8 cellular contexts compared by ENCODE assay signal in the genomic region with DNA sequence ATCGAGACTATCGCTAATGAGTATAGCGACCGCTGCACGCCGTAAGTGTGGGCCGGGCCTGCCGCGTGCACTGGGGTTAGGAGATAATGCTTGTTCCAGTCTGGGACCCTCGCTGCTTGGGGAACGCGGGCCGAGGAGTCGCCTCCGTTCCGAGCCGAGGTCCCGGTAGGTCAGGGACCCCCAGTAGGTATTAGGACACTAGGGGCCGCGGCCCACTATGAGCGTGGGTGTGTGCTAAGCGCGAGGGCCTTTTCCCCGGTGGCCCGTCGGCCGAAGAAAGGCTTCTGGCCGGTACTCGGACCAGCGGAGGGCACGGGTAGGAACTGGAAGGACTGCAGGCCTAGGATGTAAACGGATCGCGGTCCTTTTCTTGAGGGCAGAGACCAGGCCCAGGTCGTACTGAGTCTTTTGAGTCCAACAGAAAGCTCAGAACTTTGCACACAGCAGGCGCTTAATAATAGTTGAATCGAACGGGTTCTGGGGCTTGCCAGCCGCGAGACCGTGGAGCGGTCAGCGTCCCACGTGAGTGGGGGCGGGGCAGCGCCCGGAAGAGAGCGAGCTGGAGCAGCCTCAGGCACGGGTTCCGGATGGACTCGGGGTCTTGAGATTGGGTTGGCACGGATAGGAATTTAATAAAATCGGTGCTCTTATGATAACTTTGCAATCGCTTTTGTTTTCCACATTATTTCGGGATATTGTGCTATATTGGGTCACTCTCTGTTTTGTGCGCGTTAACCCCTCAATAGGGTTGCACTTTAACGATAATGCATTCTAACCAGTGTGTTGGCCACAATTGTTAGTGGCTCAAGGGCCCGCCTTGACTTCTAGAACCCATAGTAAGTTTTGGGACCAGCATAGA. TPM values are rescaled to one million over a fixed set of nuclear protein-coding genes. Genes with fewer than 3 reads are reported as not detected.
DNase-seq lines count a peak whose midpoint lies in the region; ATAC-seq, FAIRE-seq and TF ChIP-seq lines count a peak whose summit lies in the region.

No MANE protein-coding gene starts in this region.

- H3K4me1 Mint-ChIP-seq in stimulated activated effector memory CD8-positive, alpha-beta T cell treated with anti-CD3 and anti-CD28 coated beads, Interleukin-12 subunit alpha, Interleukin-12 subunit beta, amount 100 ng/mL, for 72 hours = peaks cover 38% of the 10 kb centered on the region

- H3K27ac ChIP-seq in A549 (peak overlapping the region; percentile 95), esophagus (ENCODE audit: low read depth in 2 of 2, low read length in 1 of 2) (peak overlapping the region; percentile 99 to 100), muscle layer of colon (ENCODE audit: low read depth, low read length) (peak overlapping the region; percentile 87)

- H3K36me3 ChIP-seq in esophagus (ENCODE audit: control insufficient read depth in 2 of 2, insufficient read depth in 2 of 2, low read length in 1 of 2) = no peaks in the 10 kb centered on the region
- no peaks in the 10 kb centered on the region for H3K36me3 ChIP-seq in muscle layer of colon (ENCODE audit: insufficient read depth, low read length)

- TF ChIP-seq RAD21 in A549 (conservative IDR thresholded peaks at IDR 0.05 in 1 of 2, IDR thresholded peaks at IDR 0.05 in 1 of 2) = no peak

- H3K9me3 Mint-ChIP-seq in stimulated activated effector memory CD8-positive, alpha-beta T cell treated with anti-CD3 and anti-CD28 coated beads, Interleukin-12 subunit alpha, Interleukin-12 subunit beta, amount 100 ng/mL, for 72 hours = no peaks in the 10 kb centered on the region

- peak overlapping the region; percentile 92 for H3K4me3 Mint-ChIP-seq in stimulated activated effector memory CD8-positive, alpha-beta T cell treated with anti-CD3 and anti-CD28 coated beads, Interleukin-12 subunit alpha, Interleukin-12 subunit beta, amount 100 ng/mL, for 72 hours

- H3K4me1 ChIP-seq in A549 (peaks cover 61% of the 10 kb centered on the region), esophagus (ENCODE audit: control insufficient read depth in 2 of 2, insufficient read depth in 2 of 2, low read length in 1 of 2) (peaks cover 4 to 7% of the 10 kb centered on the region in 2 donors), muscle layer of colon (ENCODE audit: insufficient read depth, low read length) (peaks cover 33% of the 10 kb centered on the region)

- H3K4me2 ChIP-seq in A549 = peak overlapping the region; percentile 88

- H3K9me3 ChIP-seq in A549 = no peaks in the 10 kb centered on the region
- H3K9me3 ChIP-seq in esophagus (ENCODE audit: control insufficient read depth in 2 of 2, insufficient read depth in 1 of 2, low read depth in 1 of 2, low read length in 1 of 2) = no peaks in the 10 kb centered on the region
- no peaks in the 10 kb centered on the region for H3K9me3 ChIP-seq in muscle layer of colon (ENCODE audit: low read length)

- ATAC-seq in A549 (peak; percentile 71 to 78), GM18502 (IDR thresholded peaks at IDR 0.05; ENCODE audit: poor library complexity, unreplicated experiment) (peak; percentile 37), HG02938 (IDR thresholded peaks at IDR 0.05; ENCODE audit: unreplicated experiment) (peak; percentile 28)
- ATAC-seq in stimulated activated effector memory CD8-positive, alpha-beta T cell treated with anti-CD3 and anti-CD28 coated beads, Interleukin-12 subunit alpha, Interleukin-12 subunit beta, amount 100 ng/mL, for 72 hours = peak; percentile 49

- H3K36me3 Mint-ChIP-seq in stimulated activated effector memory CD8-positive, alpha-beta T cell treated with anti-CD3 and anti-CD28 coated beads, Interleukin-12 subunit alpha, Interleukin-12 subunit beta, amount 100 ng/mL, for 72 hours = peaks cover 52% of the 10 kb centered on the region

- TF ChIP-seq CTCF in A549 (IDR thresholded peaks at IDR 0.05) = no peak

- no peak; the same call in 1 of the 2 replicates for TF ChIP-seq POLR2A in A549 (IDR thresholded peaks at IDR 0.05; ENCODE audit: low read length)

- H3K4me3 ChIP-seq in A549 (peak overlapping the region; percentile 95), esophagus (ENCODE audit: low read depth in 1 of 2, low read length in 2 of 2) (peak overlapping the region; percentile 94 to 98), muscle layer of colon (ENCODE audit: low read depth in 1 of 2, low read length in 2 of 2) (peak overlapping the region; percentile 82 to 99)

- DNase-seq in A549 (ENCODE audit: low read depth in 1 of 2, low spot score in 1 of 2) (peak; percentile 52 to 65), NOMO-1 (lab: John Stamatoyannopoulos, UW; ENCODE audit: unreplicated experiment in 2 of 2) (peak; percentile 50 to 52), activated T-cell treated with anti-CD3 and anti-CD28 coated beads for 24 hours (ENCODE audit: low read depth) (peak; percentile 36)
- peak; percentile 47 to 83 for DNase-seq in stimulated activated effector memory CD8-positive, alpha-beta T cell treated with anti-CD3 and anti-CD28 coated beads, Interleukin-12 subunit alpha, Interleukin-12 subunit beta, amount 100 ng/mL, for 72 hours (ENCODE audit: low spot score in 2 of 2)

- H3K27ac Mint-ChIP-seq in stimulated activated effector memory CD8-positive, alpha-beta T cell treated with anti-CD3 and anti-CD28 coated beads, Interleukin-12 subunit alpha, Interleukin-12 subunit beta, amount 100 ng/mL, for 72 hours = peak overlapping the region; percentile 99

- POLR2A ChIA-PET in A549 (lab: Yijun Ruan, JAX) = interaction anchor here (0.6 to 3.1 kb wide), 17 partner anchors 9 to 186 kb away, joined by 3 to 39 read pairs (median 4); a partner anchor contains a TSS

- H3K27me3 ChIP-seq in esophagus (ENCODE audit: control insufficient read depth in 1 of 2, insufficient read depth in 2 of 2, low read length in 2 of 2) (no peaks in the 10 kb centered on the region), muscle layer of colon (ENCODE audit: control insufficient read depth in 1 of 2, insufficient read depth in 2 of 2, low read length in 2 of 2) (no peaks in the 10 kb centered on the region)

- no peak for TF ChIP-seq EP300 in A549 (IDR thresholded peaks at IDR 0.05)

- no peak for FAIRE-seq in A549 (lab: Jason Lieb, UNC)

- WGBS in A549 (ENCODE audit: missing lambda C conversion rate) = under 1% methylated on average over 45 of the region's 59 CpGs
- 1% methylated on average over 59 of the region's 59 CpGs for WGBS in esophagus, 2 donors

- H3K9ac ChIP-seq in muscle layer of colon (ENCODE audit: low read length) = peak overlapping the region; percentile 92

- CTCF ChIA-PET in A549 (lab: Yijun Ruan, JAX) = interaction anchor here (1.0 to 1.7 kb wide), 4 partner anchors 15 to 90 kb away, joined by 3 to 5 read pairs (median 4); no protein-coding TSS in a partner anchor

TF ChIP-seq in A549, 52 proteins besides CTCF, POLR2A, EP300 and RAD21 (continues in another document):
- TF ChIP-seq HEYL (CRISPR knock-in tag; IDR thresholded peaks at IDR 0.05) = no peak
- TF ChIP-seq NPAS2 (CRISPR knock-in tag; IDR thresholded peaks at IDR 0.05; ENCODE audit: borderline replicate concordance) = peak; percentile 70; the same call in 1 of the 2 replicates
- peak; percentile 65 for TF ChIP-seq BHLHE40 (IDR thresholded peaks at IDR 0.05; ENCODE audit: low read depth, low read length)
- TF ChIP-seq CHD2 (IDR thresholded peaks at IDR 0.05; ENCODE audit: low read length, partially characterized antibody) = peak; percentile 10
- peak; percentile 44; the same call in 1 of the 2 replicates for TF ChIP-seq PHF8 (IDR thresholded peaks at IDR 0.05; ENCODE audit: borderline replicate concordance, low read depth)
- 0 out of 2 replicates have a peak, but pooled peaks have one; percentile 28 for TF ChIP-seq KDM5A (IDR thresholded peaks at IDR 0.05)
- TF ChIP-seq, protein P1, sequence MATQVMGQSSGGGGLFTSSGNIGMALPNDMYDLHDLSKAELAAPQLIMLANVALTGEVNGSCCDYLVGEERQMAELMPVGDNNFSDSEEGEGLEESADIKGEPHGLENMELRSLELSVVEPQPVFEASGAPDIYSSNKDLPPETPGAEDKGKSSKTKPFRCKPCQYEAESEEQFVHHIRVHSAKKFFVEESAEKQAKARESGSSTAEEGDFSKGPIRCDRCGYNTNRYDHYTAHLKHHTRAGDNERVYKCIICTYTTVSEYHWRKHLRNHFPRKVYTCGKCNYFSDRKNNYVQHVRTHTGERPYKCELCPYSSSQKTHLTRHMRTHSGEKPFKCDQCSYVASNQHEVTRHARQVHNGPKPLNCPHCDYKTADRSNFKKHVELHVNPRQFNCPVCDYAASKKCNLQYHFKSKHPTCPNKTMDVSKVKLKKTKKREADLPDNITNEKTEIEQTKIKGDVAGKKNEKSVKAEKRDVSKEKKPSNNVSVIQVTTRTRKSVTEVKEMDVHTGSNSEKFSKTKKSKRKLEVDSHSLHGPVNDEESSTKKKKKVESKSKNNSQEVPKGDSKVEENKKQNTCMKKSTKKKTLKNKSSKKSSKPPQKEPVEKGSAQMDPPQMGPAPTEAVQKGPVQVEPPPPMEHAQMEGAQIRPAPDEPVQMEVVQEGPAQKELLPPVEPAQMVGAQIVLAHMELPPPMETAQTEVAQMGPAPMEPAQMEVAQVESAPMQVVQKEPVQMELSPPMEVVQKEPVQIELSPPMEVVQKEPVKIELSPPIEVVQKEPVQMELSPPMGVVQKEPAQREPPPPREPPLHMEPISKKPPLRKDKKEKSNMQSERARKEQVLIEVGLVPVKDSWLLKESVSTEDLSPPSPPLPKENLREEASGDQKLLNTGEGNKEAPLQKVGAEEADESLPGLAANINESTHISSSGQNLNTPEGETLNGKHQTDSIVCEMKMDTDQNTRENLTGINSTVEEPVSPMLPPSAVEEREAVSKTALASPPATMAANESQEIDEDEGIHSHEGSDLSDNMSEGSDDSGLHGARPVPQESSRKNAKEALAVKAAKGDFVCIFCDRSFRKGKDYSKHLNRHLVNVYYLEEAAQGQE (IDR thresholded peaks at IDR 0.05) = peak; percentile 60
- 0 out of 2 replicates have a peak, but pooled peaks have one; percentile 59 for TF ChIP-seq TP53 (CRISPR knock-in tag; IDR thresholded peaks at IDR 0.05)
- TF ChIP-seq HOXB5 (CRISPR knock-in tag; IDR thresholded peaks at IDR 0.05) = peak; percentile 26; the same call in 1 of the 2 replicates
- no peak for TF ChIP-seq JUNB (IDR thresholded peaks at IDR 0.05)

RNA-seq across cellular contexts. Expression of a gene that starts 0.7 kb away (rescaled TPM):
- polyA plus RNA-seq in A549 (2011; rRNA removed) (110 and 166 TPM in 2 replicates), A549 (2017; fragmentation: RNase III; extraction: RNeasy Plus Mini Kit Qiagen cat#74134 plus additional on column Dnase treatment) (160 to 168 TPM (median 166 TPM) in 3 replicates), esophagus (100 to 1,000 TPM in 1 of 2 donors, 10 to 100 TPM in 1; 60.6 to 103 TPM)
- polyA plus RNA-seq in A549 (2012; cell fraction: cytosol; rRNA removed) = 20.7 and 23.4 TPM in 2 replicates
- polyA plus RNA-seq in A549 (2012; cell fraction: nucleus; rRNA removed) = 15.8 and 18.8 TPM in 2 replicates
- polyA minus RNA-seq in A549 (2011; rRNA and poly(A)+ RNA removed) = 44.0 and 48.7 TPM in 2 replicates

RNA-seq across cellular contexts. Expression of a gene that starts 26.2 kb away (rescaled TPM):
- polyA plus RNA-seq in A549 (2011; rRNA removed) (45.7 and 56.2 TPM in 2 replicates), A549 (2017; fragmentation: RNase III; extraction: RNeasy Plus Mini Kit Qiagen cat#74134 plus additional on column Dnase treatment) (27.1 to 28.3 TPM (median 28.3 TPM) in 3 replicates), esophagus (10 to 100 TPM; 22.0 to 23.4 TPM)
- polyA plus RNA-seq in A549 (2012; cell fraction: cytosol; rRNA removed) = 47.2 and 48.7 TPM in 2 replicates
- 11.9 and 19.5 TPM in 2 replicates for polyA plus RNA-seq in A549 (2012; cell fraction: nucleus; rRNA removed)
- polyA minus RNA-seq in A549 (2011; rRNA and poly(A)+ RNA removed) = 16.9 and 19.7 TPM in 2 replicates

Comparison
In these comparisons a context has a peak if more than half of its experiments do, and no peak if none do; other contexts are left out.
1. Peak in every context shown above with its lines: DNase-seq, ATAC-seq, H3K4me3 ChIP-seq and H3K27ac ChIP-seq.